In genomic region chr5:36690041-36690941, GRCh38 we compare ENCODE assay signal across 1 cellular context.
TF ChIP-seq lines count a peak whose summit lies in the region.

No MANE protein-coding gene starts in this region.

TF ChIP-seq in HepG2, 621 proteins besides CTCF, POLR2A, EP300 and RAD21 (continued from another document and continues in another):
- TF ChIP-seq ZNF501 (CRISPR knock-in tag; IDR thresholded peaks at IDR 0.05) (peak; percentile 16; the same call in 1 of the 2 replicates), ZXDC (CRISPR knock-in tag; IDR thresholded peaks at IDR 0.05) (no peak), ZNF605 (CRISPR knock-in tag; IDR thresholded peaks at IDR 0.05) (0 out of 2 replicates have a peak, but pooled peaks have one; percentile 59), ZBTB7A (CRISPR knock-in tag; IDR thresholded peaks at IDR 0.05) (peak; percentile 43; the same call in 1 of the 2 replicates), HNRNPLL (IDR thresholded peaks at IDR 0.05; ENCODE audit: low read depth, low read length, poor library complexity, severe bottlenecking) (peak; percentile 55), HOXA9 (CRISPR knock-in tag; IDR thresholded peaks at IDR 0.05; ENCODE audit: borderline replicate concordance) (no peak), KDM2A (CRISPR knock-in tag; IDR thresholded peaks at IDR 0.05; ENCODE audit: borderline replicate concordance, low read depth) (peak; percentile 80), ZNF816 (CRISPR knock-in tag; IDR thresholded peaks at IDR 0.05; ENCODE audit: borderline replicate concordance) (no peak; the same call in 1 of the 2 replicates), ZFP41 (CRISPR knock-in tag; IDR thresholded peaks at IDR 0.05; ENCODE audit: borderline replicate concordance) (no peak), ZNF639 (CRISPR knock-in tag; conservative IDR thresholded peaks at IDR 0.05) (0 out of 2 replicates have a peak, but pooled peaks have one; percentile 53), PHF5A (CRISPR knock-in tag; IDR thresholded peaks at IDR 0.05; ENCODE audit: low read depth, unreplicated experiment) (peak; percentile 34), ZSCAN31 (CRISPR knock-in tag; IDR thresholded peaks at IDR 0.05; ENCODE audit: low read depth) (0 out of 2 replicates have a peak, but pooled peaks have one; percentile 28), FOSL2 (CRISPR knock-in tag; IDR thresholded peaks at IDR 0.05) (peak; percentile 18; the same call in 1 of the 2 replicates), ZKSCAN8 (CRISPR knock-in tag; IDR thresholded peaks at IDR 0.05; ENCODE audit: borderline replicate concordance) (no peak), ZNF446 (CRISPR knock-in tag; IDR thresholded peaks at IDR 0.05) (no peak; the same call in 1 of the 2 replicates), SOX6 (IDR thresholded peaks at IDR 0.05) (no peak), SOX6 (CRISPR knock-in tag; IDR thresholded peaks at IDR 0.05) (peak; percentile 43; the same call in 1 of the 2 replicates), ZNF644 (CRISPR knock-in tag; IDR thresholded peaks at IDR 0.05; ENCODE audit: low read depth) (0 out of 2 replicates have a peak, but pooled peaks have one; percentile 19), ZNF558 (CRISPR knock-in tag; IDR thresholded peaks at IDR 0.05; ENCODE audit: borderline replicate concordance) (no peak), ZNF83 (CRISPR knock-in tag; IDR thresholded peaks at IDR 0.05; ENCODE audit: borderline replicate concordance) (peak; percentile 39; the same call in 1 of the 2 replicates), NR1H2 (CRISPR knock-in tag; IDR thresholded peaks at IDR 0.05; ENCODE audit: borderline replicate concordance, low read depth) (no peak), ETV5 (CRISPR knock-in tag; IDR thresholded peaks at IDR 0.05; ENCODE audit: borderline replicate concordance) (peak; percentile 41; the same call in 1 of the 2 replicates), ELF4 (CRISPR knock-in tag; IDR thresholded peaks at IDR 0.05; ENCODE audit: borderline replicate concordance) (0 out of 2 replicates have a peak, but pooled peaks have one; percentile 21), HDAC2 (CRISPR knock-in tag; IDR thresholded peaks at IDR 0.05) (0 out of 2 replicates have a peak, but pooled peaks have one; percentile 17), POGZ (CRISPR knock-in tag; IDR thresholded peaks at IDR 0.05) (peak; percentile 90), RXRA (CRISPR knock-in tag; IDR thresholded peaks at IDR 0.05) (0 out of 2 replicates have a peak, but pooled peaks have one; percentile 17), ZNF451 (CRISPR knock-in tag; IDR thresholded peaks at IDR 0.05) (no peak), KMT2B (CRISPR knock-in tag; IDR thresholded peaks at IDR 0.05) (0 out of 2 replicates have a peak, but pooled peaks have one; percentile 46), MED1 (CRISPR knock-in tag; IDR thresholded peaks at IDR 0.05) (0 out of 2 replicates have a peak, but pooled peaks have one; percentile 23), ZBTB7B (CRISPR knock-in tag; IDR thresholded peaks at IDR 0.05) (peak; percentile 68; the same call in 1 of the 2 replicates), MED8 (CRISPR knock-in tag; IDR thresholded peaks at IDR 0.05; ENCODE audit: insufficient replicate concordance) (no peak), FOXA3 (CRISPR knock-in tag; IDR thresholded peaks at IDR 0.05) (no peak), ZNF331 (CRISPR knock-in tag; IDR thresholded peaks at IDR 0.05) (no peak), ZNF510 (CRISPR knock-in tag; IDR thresholded peaks at IDR 0.05; ENCODE audit: low read depth) (no peak), ZNF556 (CRISPR knock-in tag; IDR thresholded peaks at IDR 0.05; ENCODE audit: borderline replicate concordance) (peak; percentile 33; the same call in 1 of the 2 replicates)
- TF ChIP-seq, protein P1, sequence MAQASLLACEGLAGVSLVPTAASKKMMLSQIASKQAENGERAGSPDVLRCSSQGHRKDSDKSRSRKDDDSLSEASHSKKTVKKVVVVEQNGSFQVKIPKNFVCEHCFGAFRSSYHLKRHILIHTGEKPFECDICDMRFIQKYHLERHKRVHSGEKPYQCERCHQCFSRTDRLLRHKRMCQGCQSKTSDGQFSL (CRISPR knock-in tag; IDR thresholded peaks at IDR 0.05) = no peak
- TF ChIP-seq, protein P2, sequence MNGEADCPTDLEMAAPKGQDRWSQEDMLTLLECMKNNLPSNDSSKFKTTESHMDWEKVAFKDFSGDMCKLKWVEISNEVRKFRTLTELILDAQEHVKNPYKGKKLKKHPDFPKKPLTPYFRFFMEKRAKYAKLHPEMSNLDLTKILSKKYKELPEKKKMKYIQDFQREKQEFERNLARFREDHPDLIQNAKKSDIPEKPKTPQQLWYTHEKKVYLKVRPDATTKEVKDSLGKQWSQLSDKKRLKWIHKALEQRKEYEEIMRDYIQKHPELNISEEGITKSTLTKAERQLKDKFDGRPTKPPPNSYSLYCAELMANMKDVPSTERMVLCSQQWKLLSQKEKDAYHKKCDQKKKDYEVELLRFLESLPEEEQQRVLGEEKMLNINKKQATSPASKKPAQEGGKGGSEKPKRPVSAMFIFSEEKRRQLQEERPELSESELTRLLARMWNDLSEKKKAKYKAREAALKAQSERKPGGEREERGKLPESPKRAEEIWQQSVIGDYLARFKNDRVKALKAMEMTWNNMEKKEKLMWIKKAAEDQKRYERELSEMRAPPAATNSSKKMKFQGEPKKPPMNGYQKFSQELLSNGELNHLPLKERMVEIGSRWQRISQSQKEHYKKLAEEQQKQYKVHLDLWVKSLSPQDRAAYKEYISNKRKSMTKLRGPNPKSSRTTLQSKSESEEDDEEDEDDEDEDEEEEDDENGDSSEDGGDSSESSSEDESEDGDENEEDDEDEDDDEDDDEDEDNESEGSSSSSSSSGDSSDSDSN (CRISPR knock-in tag; IDR thresholded peaks at IDR 0.05) = peak; percentile 88
- TF ChIP-seq, protein P3, sequence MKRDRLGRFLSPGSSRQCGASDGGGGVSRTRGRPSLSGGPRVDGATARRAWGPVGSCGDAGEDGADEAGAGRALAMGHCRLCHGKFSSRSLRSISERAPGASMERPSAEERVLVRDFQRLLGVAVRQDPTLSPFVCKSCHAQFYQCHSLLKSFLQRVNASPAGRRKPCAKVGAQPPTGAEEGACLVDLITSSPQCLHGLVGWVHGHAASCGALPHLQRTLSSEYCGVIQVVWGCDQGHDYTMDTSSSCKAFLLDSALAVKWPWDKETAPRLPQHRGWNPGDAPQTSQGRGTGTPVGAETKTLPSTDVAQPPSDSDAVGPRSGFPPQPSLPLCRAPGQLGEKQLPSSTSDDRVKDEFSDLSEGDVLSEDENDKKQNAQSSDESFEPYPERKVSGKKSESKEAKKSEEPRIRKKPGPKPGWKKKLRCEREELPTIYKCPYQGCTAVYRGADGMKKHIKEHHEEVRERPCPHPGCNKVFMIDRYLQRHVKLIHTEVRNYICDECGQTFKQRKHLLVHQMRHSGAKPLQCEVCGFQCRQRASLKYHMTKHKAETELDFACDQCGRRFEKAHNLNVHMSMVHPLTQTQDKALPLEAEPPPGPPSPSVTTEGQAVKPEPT (CRISPR knock-in tag; IDR thresholded peaks at IDR 0.05; ENCODE audit: low read depth) = no peak; the same call in 1 of the 2 replicates
- TF ChIP-seq, protein P4, sequence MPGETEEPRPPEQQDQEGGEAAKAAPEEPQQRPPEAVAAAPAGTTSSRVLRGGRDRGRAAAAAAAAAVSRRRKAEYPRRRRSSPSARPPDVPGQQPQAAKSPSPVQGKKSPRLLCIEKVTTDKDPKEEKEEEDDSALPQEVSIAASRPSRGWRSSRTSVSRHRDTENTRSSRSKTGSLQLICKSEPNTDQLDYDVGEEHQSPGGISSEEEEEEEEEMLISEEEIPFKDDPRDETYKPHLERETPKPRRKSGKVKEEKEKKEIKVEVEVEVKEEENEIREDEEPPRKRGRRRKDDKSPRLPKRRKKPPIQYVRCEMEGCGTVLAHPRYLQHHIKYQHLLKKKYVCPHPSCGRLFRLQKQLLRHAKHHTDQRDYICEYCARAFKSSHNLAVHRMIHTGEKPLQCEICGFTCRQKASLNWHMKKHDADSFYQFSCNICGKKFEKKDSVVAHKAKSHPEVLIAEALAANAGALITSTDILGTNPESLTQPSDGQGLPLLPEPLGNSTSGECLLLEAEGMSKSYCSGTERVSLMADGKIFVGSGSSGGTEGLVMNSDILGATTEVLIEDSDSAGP (CRISPR knock-in tag; IDR thresholded peaks at IDR 0.05; ENCODE audit: borderline replicate concordance) = peak; percentile 65
- TF ChIP-seq, protein P5, sequence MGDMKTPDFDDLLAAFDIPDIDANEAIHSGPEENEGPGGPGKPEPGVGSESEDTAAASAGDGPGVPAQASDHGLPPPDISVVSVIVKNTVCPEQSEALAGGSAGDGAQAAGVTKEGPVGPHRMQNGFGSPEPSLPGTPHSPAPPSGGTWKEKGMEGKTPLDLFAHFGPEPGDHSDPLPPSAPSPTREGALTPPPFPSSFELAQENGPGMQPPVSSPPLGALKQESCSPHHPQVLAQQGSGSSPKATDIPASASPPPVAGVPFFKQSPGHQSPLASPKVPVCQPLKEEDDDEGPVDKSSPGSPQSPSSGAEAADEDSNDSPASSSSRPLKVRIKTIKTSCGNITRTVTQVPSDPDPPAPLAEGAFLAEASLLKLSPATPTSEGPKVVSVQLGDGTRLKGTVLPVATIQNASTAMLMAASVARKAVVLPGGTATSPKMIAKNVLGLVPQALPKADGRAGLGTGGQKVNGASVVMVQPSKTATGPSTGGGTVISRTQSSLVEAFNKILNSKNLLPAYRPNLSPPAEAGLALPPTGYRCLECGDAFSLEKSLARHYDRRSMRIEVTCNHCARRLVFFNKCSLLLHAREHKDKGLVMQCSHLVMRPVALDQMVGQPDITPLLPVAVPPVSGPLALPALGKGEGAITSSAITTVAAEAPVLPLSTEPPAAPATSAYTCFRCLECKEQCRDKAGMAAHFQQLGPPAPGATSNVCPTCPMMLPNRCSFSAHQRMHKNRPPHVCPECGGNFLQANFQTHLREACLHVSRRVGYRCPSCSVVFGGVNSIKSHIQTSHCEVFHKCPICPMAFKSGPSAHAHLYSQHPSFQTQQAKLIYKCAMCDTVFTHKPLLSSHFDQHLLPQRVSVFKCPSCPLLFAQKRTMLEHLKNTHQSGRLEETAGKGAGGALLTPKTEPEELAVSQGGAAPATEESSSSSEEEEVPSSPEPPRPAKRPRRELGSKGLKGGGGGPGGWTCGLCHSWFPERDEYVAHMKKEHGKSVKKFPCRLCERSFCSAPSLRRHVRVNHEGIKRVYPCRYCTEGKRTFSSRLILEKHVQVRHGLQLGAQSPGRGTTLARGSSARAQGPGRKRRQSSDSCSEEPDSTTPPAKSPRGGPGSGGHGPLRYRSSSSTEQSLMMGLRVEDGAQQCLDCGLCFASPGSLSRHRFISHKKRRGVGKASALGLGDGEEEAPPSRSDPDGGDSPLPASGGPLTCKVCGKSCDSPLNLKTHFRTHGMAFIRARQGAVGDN (CRISPR knock-in tag; IDR thresholded peaks at IDR 0.05) = peak; percentile 82
- TF ChIP-seq, protein P6, sequence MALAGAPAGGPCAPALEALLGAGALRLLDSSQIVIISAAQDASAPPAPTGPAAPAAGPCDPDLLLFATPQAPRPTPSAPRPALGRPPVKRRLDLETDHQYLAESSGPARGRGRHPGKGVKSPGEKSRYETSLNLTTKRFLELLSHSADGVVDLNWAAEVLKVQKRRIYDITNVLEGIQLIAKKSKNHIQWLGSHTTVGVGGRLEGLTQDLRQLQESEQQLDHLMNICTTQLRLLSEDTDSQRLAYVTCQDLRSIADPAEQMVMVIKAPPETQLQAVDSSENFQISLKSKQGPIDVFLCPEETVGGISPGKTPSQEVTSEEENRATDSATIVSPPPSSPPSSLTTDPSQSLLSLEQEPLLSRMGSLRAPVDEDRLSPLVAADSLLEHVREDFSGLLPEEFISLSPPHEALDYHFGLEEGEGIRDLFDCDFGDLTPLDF (CRISPR knock-in tag; IDR thresholded peaks at IDR 0.05) = 0 out of 2 replicates have a peak, but pooled peaks have one; percentile 24
- TF ChIP-seq, protein P7, sequence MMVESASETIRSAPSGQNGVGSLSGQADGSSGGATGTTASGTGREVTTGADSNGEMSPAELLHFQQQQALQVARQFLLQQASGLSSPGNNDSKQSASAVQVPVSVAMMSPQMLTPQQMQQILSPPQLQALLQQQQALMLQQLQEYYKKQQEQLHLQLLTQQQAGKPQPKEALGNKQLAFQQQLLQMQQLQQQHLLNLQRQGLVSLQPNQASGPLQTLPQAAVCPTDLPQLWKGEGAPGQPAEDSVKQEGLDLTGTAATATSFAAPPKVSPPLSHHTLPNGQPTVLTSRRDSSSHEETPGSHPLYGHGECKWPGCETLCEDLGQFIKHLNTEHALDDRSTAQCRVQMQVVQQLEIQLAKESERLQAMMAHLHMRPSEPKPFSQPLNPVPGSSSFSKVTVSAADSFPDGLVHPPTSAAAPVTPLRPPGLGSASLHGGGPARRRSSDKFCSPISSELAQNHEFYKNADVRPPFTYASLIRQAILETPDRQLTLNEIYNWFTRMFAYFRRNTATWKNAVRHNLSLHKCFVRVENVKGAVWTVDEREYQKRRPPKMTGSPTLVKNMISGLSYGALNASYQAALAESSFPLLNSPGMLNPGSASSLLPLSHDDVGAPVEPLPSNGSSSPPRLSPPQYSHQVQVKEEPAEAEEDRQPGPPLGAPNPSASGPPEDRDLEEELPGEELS (CRISPR knock-in tag; IDR thresholded peaks at IDR 0.05) = no peak
- TF ChIP-seq, protein P8, sequence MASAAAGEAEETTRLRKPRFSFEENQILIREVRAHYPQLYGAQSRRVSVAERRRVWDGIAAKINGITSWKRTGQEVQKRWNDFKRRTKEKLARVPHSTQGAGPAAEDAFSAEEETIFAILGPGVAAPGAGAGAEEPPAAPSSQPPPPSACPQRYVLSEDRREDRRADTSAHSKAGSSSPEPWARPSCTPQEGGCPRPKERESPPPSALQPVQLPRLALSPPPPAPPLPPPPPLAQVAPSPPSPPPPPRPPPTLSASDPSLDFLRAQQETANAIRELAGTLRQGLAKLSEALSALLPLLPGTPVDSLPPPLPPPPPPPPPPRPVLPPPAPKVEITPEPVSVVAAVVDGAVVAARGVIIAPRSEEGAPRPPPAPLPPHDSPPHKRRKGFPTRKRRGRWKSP (CRISPR knock-in tag; IDR thresholded peaks at IDR 0.05) = 0 out of 2 replicates have a peak, but pooled peaks have one; percentile 7
